In the genomic region with DNA sequence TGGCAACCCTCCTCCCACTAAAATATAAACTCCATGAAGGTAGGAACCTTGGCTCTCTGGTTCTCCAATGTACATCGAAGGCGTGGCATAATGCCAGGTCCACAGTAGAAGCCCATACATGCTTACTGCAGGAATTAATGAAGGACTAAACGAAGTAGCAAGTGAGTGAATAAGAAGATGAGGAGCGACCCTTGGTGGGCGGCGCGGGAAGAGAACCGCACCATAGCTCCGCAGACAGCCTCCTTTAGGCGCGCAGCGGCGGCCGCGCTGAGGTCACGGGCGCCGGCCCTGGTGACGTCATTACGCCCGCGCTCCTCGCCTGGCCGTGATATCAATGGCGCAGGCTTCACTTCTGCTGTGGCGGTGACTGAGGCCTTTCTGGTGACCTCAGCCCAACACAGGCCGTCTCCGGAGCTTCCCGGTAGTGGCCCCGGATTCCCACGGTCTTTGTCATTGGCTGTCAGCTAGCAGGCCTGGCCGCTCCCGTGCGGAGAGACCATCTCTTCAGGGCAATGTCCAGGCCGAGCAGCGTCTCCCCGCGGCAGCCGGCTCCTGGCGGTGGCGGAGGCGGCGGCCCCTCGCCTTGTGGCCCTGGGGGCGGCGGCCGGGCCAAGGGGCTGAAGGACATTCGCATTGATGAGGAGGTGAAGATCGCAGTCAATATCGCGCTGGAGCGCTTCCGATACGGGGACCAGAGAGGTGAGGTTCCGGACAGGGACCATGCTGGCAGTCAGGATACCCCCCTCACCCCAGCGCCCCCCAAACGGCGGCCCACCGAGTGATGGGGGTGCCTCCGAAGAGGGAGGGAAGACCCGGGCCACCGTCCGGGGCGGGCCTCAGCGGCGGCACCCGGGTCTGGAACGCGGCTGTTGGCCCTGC, we compare ENCODE assay signal across 8 cellular contexts. TPM values are rescaled to one million over a fixed set of nuclear protein-coding genes. Genes with fewer than 3 reads are reported as not detected.
DNase-seq lines count a peak whose midpoint lies in the region; ATAC-seq lines count a peak whose summit lies in the region.

YTHDC2 (plus strand) TSS at position 311 of the 879 bp plus-strand sequence; CDS start at position 513, 202 bp downstream.

- H3K36me3 ChIP-seq in mesenchymal stem cell (ENCODE audit: control insufficient read depth in 1 of 2, insufficient read depth in 2 of 2, low read depth in 1 of 2, low read length in 2 of 2): peaks cover 0 to 18% of the 10 kb centered on the region in 2 experiments

- peak within 1 kb of the TSS; percentile 95 to 96 for H3K18ac ChIP-seq in mesenchymal stem cell (ENCODE audit: low read depth in 1 of 2, low read length in 2 of 2)

- ATAC-seq in GM19463 (IDR thresholded peaks at IDR 0.05; ENCODE audit: unreplicated experiment): peak; percentile 99
- peak; percentile 92 for ATAC-seq in effector memory CD8-positive, alpha-beta T cell (replicated peaks)

- H2BK120ac ChIP-seq in mesenchymal stem cell (ENCODE audit: low read depth, low read length): peak within 1 kb of the TSS; percentile 79

- peak within 1 kb of the TSS; percentile 87 for H2AFZ ChIP-seq in mesenchymal stem cell (ENCODE audit: low read depth, low read length)

- peaks cover 2% of the 10 kb centered on the region for H3K4me1 ChIP-seq in mesenchymal stem cell (ENCODE audit: control insufficient read depth, insufficient read depth, low read depth, low read length)

- peak within 1 kb of the TSS in 1 of 2 experiments; percentile 97 for H3K23ac ChIP-seq in mesenchymal stem cell (ENCODE audit: low read length in 2 of 2)

- H2BK12ac ChIP-seq in mesenchymal stem cell (ENCODE audit: low read length in 2 of 2): peak within 1 kb of the TSS in 1 of 2 experiments; percentile 94

- peak within 1 kb of the TSS; percentile 25 to 100 for H3K14ac ChIP-seq in mesenchymal stem cell (ENCODE audit: low read length in 2 of 2)

- DNase-seq in COLO668 (lab: John Stamatoyannopoulos, UW; ENCODE audit: unreplicated experiment) (peak; percentile 82), HPDE6-E6E7 (ENCODE audit: extremely low spot score) (peak; percentile 64), NOMO-1 (lab: John Stamatoyannopoulos, UW; ENCODE audit: unreplicated experiment in 2 of 2) (peak; percentile 87 to 88), mesenchymal stem cell (peak; percentile 93)
- DNase-seq in activated CD8-positive, alpha-beta memory T cell treated with anti-CD3 and anti-CD28 coated beads for 4 hours (ENCODE audit: low read depth in 2 of 2): peak; percentile 73
- peak; percentile 83 to 88 (median 88) for DNase-seq in effector memory CD8-positive, alpha-beta T cell
- peak; percentile 68 for DNase-seq in stimulated activated CD8-positive, alpha-beta memory T cell treated with anti-CD3 and anti-CD28 coated beads, Interleukin-15, amount 100 ng/mL, for 1 hour (ENCODE audit: low read depth)

- no peaks in the 10 kb centered on the region for H3K9me3 ChIP-seq in mesenchymal stem cell (ENCODE audit: control insufficient read depth, low read length)

- peak within 1 kb of the TSS; percentile 94 for H3K4me2 ChIP-seq in mesenchymal stem cell (ENCODE audit: low read length, poor library complexity, severe bottlenecking)

- peak within 1 kb of the TSS; percentile 84 to 89 for H3K4me3 Mint-ChIP-seq in effector memory CD8-positive, alpha-beta T cell

- H3K27me3 Mint-ChIP-seq in effector memory CD8-positive, alpha-beta T cell: peaks cover 14 to 16% of the 10 kb centered on the region in 2 donors

- H3K4me1 Mint-ChIP-seq in effector memory CD8-positive, alpha-beta T cell (ENCODE audit: low read depth in 2 of 2): peaks cover 14 to 29% of the 10 kb centered on the region in 2 donors

- H4K8ac ChIP-seq in mesenchymal stem cell (ENCODE audit: low read length): peak within 1 kb of the TSS; percentile 98

- peak within 1 kb of the TSS; percentile 81 for H2BK5ac ChIP-seq in mesenchymal stem cell (ENCODE audit: low read depth, low read length, poor library complexity, severe bottlenecking)

- WGBS in mesenchymal stem cell: 1% methylated on average over 67 of the region's 69 CpGs

- H3K4ac ChIP-seq in mesenchymal stem cell (ENCODE audit: low read depth in 1 of 2, low read length in 2 of 2): peak within 1 kb of the TSS; percentile 91 to 95

- peak within 1 kb of the TSS; percentile 95 to 99 for H3K27ac Mint-ChIP-seq in effector memory CD8-positive, alpha-beta T cell

- peaks cover 26% of the 10 kb centered on the region for H3K36me3 Mint-ChIP-seq in effector memory CD8-positive, alpha-beta T cell (ENCODE audit: insufficient read depth)

- H3K79me1 ChIP-seq in mesenchymal stem cell (replicated peaks; ENCODE audit: low read length, poor library complexity, severe bottlenecking): peaks cover 9% of the 10 kb centered on the region

- peak within 1 kb of the TSS; percentile 54 for H3K27ac ChIP-seq in mesenchymal stem cell (ENCODE audit: low read length, poor library complexity, severe bottlenecking)

- H3K27me3 ChIP-seq in mesenchymal stem cell (ENCODE audit: control insufficient read depth in 1 of 2, insufficient read depth in 1 of 2, low read length in 2 of 2): no peaks in the 10 kb centered on the region

- peak within 1 kb of the TSS; percentile 97 for H2BK15ac ChIP-seq in mesenchymal stem cell (ENCODE audit: low read depth, poor library complexity, severe bottlenecking)

- H3K9me3 Mint-ChIP-seq in effector memory CD8-positive, alpha-beta T cell: no peaks in the 10 kb centered on the region

- H2AK5ac ChIP-seq in mesenchymal stem cell (ENCODE audit: low read length, severe bottlenecking): peak within 1 kb of the TSS; percentile 45

- peak within 1 kb of the TSS; percentile 98 for H4K91ac ChIP-seq in mesenchymal stem cell (ENCODE audit: low read length)

- H3K4me3 ChIP-seq in mesenchymal stem cell (ENCODE audit: insufficient read depth in 1 of 2, low read depth in 1 of 2, low read length in 2 of 2): peak within 1 kb of the TSS; percentile 89 to 91

- peak within 1 kb of the TSS; percentile 97 for H3K9ac ChIP-seq in mesenchymal stem cell (ENCODE audit: low read length)

RNA-seq across cellular contexts. Expression of gene YTHDC2, which starts in this region (rescaled TPM):
- 7.8 TPM for polyA plus RNA-seq in mesenchymal stem cell (2013, experiment 1 of 2)
- 7.7 TPM for polyA plus RNA-seq in mesenchymal stem cell (2013, experiment 2 of 2)

Comparison
In these comparisons a context has a peak if more than half of its experiments do, and no peak if none do; other contexts are left out.
1. Peak in every context shown above with its lines: DNase-seq, ATAC-seq, H3K4me3 ChIP-seq and H3K27ac ChIP-seq.